ENCODE assay signal across 16 cellular contexts in the genomic region with DNA sequence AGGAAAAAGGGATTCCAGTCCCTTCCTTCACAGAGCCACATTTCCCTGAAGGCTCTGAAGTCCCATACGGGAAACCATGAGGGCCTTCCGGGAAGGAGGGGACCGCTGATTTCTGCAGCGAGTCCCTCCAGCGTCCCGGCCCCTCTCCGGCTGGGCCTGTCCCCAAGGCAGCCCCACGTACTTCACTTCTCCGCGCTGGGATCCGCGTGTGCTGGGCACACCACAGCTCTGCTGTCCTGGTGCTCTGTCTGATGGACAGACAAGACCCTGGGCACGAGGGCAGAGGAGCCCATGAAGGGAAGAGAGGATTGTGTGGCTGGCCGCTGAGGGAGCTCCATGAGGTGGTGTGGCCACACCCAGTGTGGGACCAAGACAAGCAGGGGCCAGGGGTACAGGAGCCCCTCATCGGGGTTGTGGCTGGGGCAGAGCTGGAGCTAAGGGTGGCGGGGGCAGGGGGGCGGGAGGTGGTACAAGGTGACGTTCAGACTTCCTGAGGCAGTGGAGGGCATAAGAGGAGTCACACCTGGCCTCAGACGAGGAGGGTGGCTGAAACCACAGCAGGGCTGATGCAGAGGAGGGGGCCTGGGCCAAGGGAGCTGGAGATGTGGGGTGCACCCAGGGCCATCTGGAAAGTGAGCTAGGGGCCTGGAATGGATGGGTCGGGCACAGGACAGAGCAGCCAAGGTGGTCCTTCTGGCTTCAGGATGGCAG. TPM values are rescaled to one million over a fixed set of nuclear protein-coding genes. Genes with fewer than 3 reads are reported as not detected.
A peak's percentile ranks its signal among the peaks of the same experiment; 100 is the strongest.
DNase-seq lines count a peak whose midpoint lies in the region; ATAC-seq and TF ChIP-seq lines count a peak whose summit lies in the region.
"Had no signal": no experiment of that assay in that cellular context is flagged by ENCODE, and none has a peak within 500 bp of the region (broad histone marks: within the 10 kb centered on the region; RNA-seq: fewer than 3 reads in every experiment).

No MANE protein-coding gene starts in this region.

- H3K36me3 ChIP-seq in MM.1S (replicated peaks; ENCODE audit: insufficient read depth, low read length) (no peaks in the 10 kb centered on the region), thymus (ENCODE audit: control insufficient read depth, insufficient read depth) (peaks cover 46% of the 10 kb centered on the region)
- H3K36me3 ChIP-seq: sigmoid colon had no signal

- H3K4me3 Mint-ChIP-seq in activated T-cell treated with anti-CD3 and anti-CD28 coated beads, Interleukin-2, amount 50 U/mL, for 72 hours: peak overlapping the region; percentile 51 to 67
- H3K4me3 Mint-ChIP-seq in dendritic cell treated with granulocyte-macrophage colony-stimulating factor and Interleukin-4, amounts not matched to agents 40 ng/mL and 50 ng/mL, for 4 days: no peak overlapping the region

- H3F3A ChIP-seq in MM.1S (ENCODE audit: insufficient read depth, low read length): peaks cover 32% of the 10 kb centered on the region

- peaks cover 38% of the 10 kb centered on the region for H3K4me1 Mint-ChIP-seq in activated T-cell treated with anti-CD3 and anti-CD28 coated beads, Interleukin-2, amount 50 U/mL, for 72 hours (ENCODE audit: low read depth)
- peaks cover 64% of the 10 kb centered on the region for H3K4me1 Mint-ChIP-seq in dendritic cell treated with granulocyte-macrophage colony-stimulating factor and Interleukin-4, amounts not matched to agents 40 ng/mL and 50 ng/mL, for 4 days (ENCODE audit: low read depth)

- no peaks in the 10 kb centered on the region for H3K9me2 ChIP-seq in MM.1S (replicated peaks; ENCODE audit: insufficient read depth, low read length)

- H3K9me3 Mint-ChIP-seq in activated T-cell treated with anti-CD3 and anti-CD28 coated beads, Interleukin-2, amount 50 U/mL, for 72 hours: no peaks in the 10 kb centered on the region
- no peaks in the 10 kb centered on the region for H3K9me3 Mint-ChIP-seq in dendritic cell treated with granulocyte-macrophage colony-stimulating factor and Interleukin-4, amounts not matched to agents 40 ng/mL and 50 ng/mL, for 4 days
- H3K9me3 Mint-ChIP-seq: activated naive CD4-positive, alpha-beta T cell treated with anti-CD3 and anti-CD28 coated beads, Interleukin-2, amount 50 U/mL, for 72 hours had no signal

- no peaks in the 10 kb centered on the region for H3K36me3 Mint-ChIP-seq in activated T-cell treated with anti-CD3 and anti-CD28 coated beads, Interleukin-2, amount 50 U/mL, for 72 hours (ENCODE audit: insufficient read depth in 2 of 2)
- H3K36me3 Mint-ChIP-seq in dendritic cell treated with granulocyte-macrophage colony-stimulating factor and Interleukin-4, amounts not matched to agents 40 ng/mL and 50 ng/mL, for 4 days (ENCODE audit: low read depth): no peaks in the 10 kb centered on the region
- H3K36me3 Mint-ChIP-seq: activated naive CD4-positive, alpha-beta T cell treated with anti-CD3 and anti-CD28 coated beads, Interleukin-2, amount 50 U/mL, for 72 hours had no signal

- H3K79me2 ChIP-seq in MM.1S (ENCODE audit: low read length): peaks cover 9% of the 10 kb centered on the region; the same call in 1 of the 2 replicates

- no peak overlapping the region for H3K27ac Mint-ChIP-seq in activated T-cell treated with anti-CD3 and anti-CD28 coated beads, Interleukin-2, amount 50 U/mL, for 72 hours
- peak overlapping the region; percentile 29 for H3K27ac Mint-ChIP-seq in dendritic cell treated with granulocyte-macrophage colony-stimulating factor and Interleukin-4, amounts not matched to agents 40 ng/mL and 50 ng/mL, for 4 days

- H3K9me3 ChIP-seq in MM.1S (replicated peaks; ENCODE audit: insufficient read depth, low read length): no peaks in the 10 kb centered on the region
- no peaks in the 10 kb centered on the region for H3K9me3 ChIP-seq in thymus (ENCODE audit: control insufficient read depth)
- H3K9me3 ChIP-seq: sigmoid colon had no signal

- H3K9ac ChIP-seq in MM.1S (ENCODE audit: low read length): peak overlapping the region; percentile 66

- H3K4me2 ChIP-seq in MM.1S (ENCODE audit: low read depth, low read length): peak overlapping the region; percentile 89

- H3K27ac ChIP-seq in MM.1S (ENCODE audit: low read length) (peak overlapping the region; percentile 98), thymus (ENCODE audit: low read depth) (no peak overlapping the region)
- H3K27ac ChIP-seq: foreskin keratinocyte, sigmoid colon had no signal

- 60% methylated on average over 20 of the region's 20 CpGs for WGBS in thymus

- H4K20me1 ChIP-seq in MM.1S (ENCODE audit: insufficient read depth, low read length): no peaks in the 10 kb centered on the region

- no peak for TF ChIP-seq CTCF in MM.1S (IDR thresholded peaks at IDR 0.05; ENCODE audit: low read length)

- ATAC-seq in activated T-cell treated with anti-CD3 and anti-CD28 coated beads, Interleukin-2, amount 50 U/mL, for 72 hours (replicated peaks in 1 of 2): peak in 1 of 2 donors; percentile 9
- no peak for ATAC-seq in Right ventricle myocardium superior (ENCODE audit: poor library complexity)
- ATAC-seq: foreskin keratinocyte had no signal

- H3K27me3 Mint-ChIP-seq in activated T-cell treated with anti-CD3 and anti-CD28 coated beads, Interleukin-2, amount 50 U/mL, for 72 hours (ENCODE audit: low read depth): peaks cover 26% of the 10 kb centered on the region
- H3K27me3 Mint-ChIP-seq in dendritic cell treated with granulocyte-macrophage colony-stimulating factor and Interleukin-4, amounts not matched to agents 40 ng/mL and 50 ng/mL, for 4 days: peaks cover 62% of the 10 kb centered on the region

- intact Hi-C loops in dendritic cell treated with granulocyte-macrophage colony-stimulating factor and Interleukin-4, amounts not matched to agents 40 ng/mL and 50 ng/mL, for 4 days (cut with micrococcal nuclease): loop anchor here (10.0 kb wide), 1 partner anchor 147 kb away; no protein-coding TSS in a partner anchor
- intact Hi-C loops in Right ventricle myocardium superior (cut with DNase I): no loop called here

- H3K27me3 ChIP-seq in MM.1S (replicated peaks; ENCODE audit: insufficient read depth, low read length) (no peaks in the 10 kb centered on the region), thymus (ENCODE audit: control insufficient read depth, insufficient read depth) (no peaks in the 10 kb centered on the region)

- no peak for DNase-seq in activated T-cell treated with anti-CD3 and anti-CD28 coated beads, Interleukin-2, amount 50 U/mL, for 72 hours
- no peak for DNase-seq in activated T-cell treated with anti-CD3 and anti-CD28 coated beads for 4 hours
- peak; percentile 67 for DNase-seq in MM.1S
- DNase-seq in NCI-H2171 treated with DMSO at 0.1 percent for 48 hours (lab: John Stamatoyannopoulos, UW): no peak
- no peak for DNase-seq in Right ventricle myocardium superior
- DNase-seq in A172 (ENCODE audit: low spot score): no peak
- DNase-seq: foreskin keratinocyte; mammary epithelial cell; NCI-H2107; nucleus accumbens; SIG-M5; sigmoid colon; stimulated activated CD4-positive, alpha-beta T cell treated with anti-CD3 and anti-CD28 coated beads, Interleukin-4, amount 100 ng/mL, for 4 hours had no signal

- H2AFZ ChIP-seq in MM.1S (ENCODE audit: low read length): no peak overlapping the region

- peaks cover 37% of the 10 kb centered on the region for H3K4me1 ChIP-seq in MM.1S (ENCODE audit: low read length)
- H3K4me1 ChIP-seq in thymus (ENCODE audit: control insufficient read depth, insufficient read depth, low read length): peaks cover 44% of the 10 kb centered on the region
- H3K4me1 ChIP-seq: foreskin keratinocyte had no signal

- H3K4me3 ChIP-seq in MM.1S (ENCODE audit: low read length) (peak overlapping the region; percentile 34; the same call in 1 of the 2 replicates), thymus (ENCODE audit: low read length) (peak overlapping the region; percentile 62)
- H3K4me3 ChIP-seq: sigmoid colon had no signal

RNA-seq across cellular contexts. Expression of gene PRMT7, which starts 57.2 kb away (rescaled TPM):
- 10 to 100 TPM; 71.2 to 75.9 TPM for total RNA-seq in activated T-cell treated with anti-CD3 and anti-CD28 coated beads, Interleukin-2, amount 50 U/mL, for 72 hours
- polyA plus RNA-seq in thymus: 65.5 TPM
- 28.1 TPM for total RNA-seq in Right ventricle myocardium superior
- total RNA-seq in A172 (2014; rRNA removed; shearing (Covaris generic)): 40.2 and 44.6 TPM in 2 replicates

RNA-seq across cellular contexts. Expression of gene SLC7A6OS, which starts 57.3 kb away (rescaled TPM):
- 10 to 100 TPM; 21.9 to 25.8 TPM for total RNA-seq in activated T-cell treated with anti-CD3 and anti-CD28 coated beads, Interleukin-2, amount 50 U/mL, for 72 hours
- polyA plus RNA-seq in thymus: 12.8 TPM
- total RNA-seq in Right ventricle myocardium superior: 11.2 TPM
- total RNA-seq in A172 (2014; rRNA removed; shearing (Covaris generic)): 19.0 and 23.9 TPM in 2 replicates
